ENCODE assay signal across 16 cellular contexts in genomic region chr6:81002126-81002525, GRCh38.
"Had no signal": no experiment of that assay in that cellular context is flagged by ENCODE, and none has a peak within 500 bp of the region (broad histone marks: within the 10 kb centered on the region; RNA-seq: fewer than 3 reads in every experiment).

No MANE protein-coding gene starts in this region.

- ATAC-seq: body of pancreas; lower lobe of right lung; stimulated activated naive B cell treated with anti-CD40 and anti-IgM and Interleukin-4, amounts not matched to agents 10 μg/mL and 1 μg/mL and 100 μg/mL, for 72 hours; T-helper 17 cell had no signal

- H3K4me3 Mint-ChIP-seq: activated naive CD8-positive, alpha-beta T cell; activated T-helper 1 cell treated with anti-CD3 and anti-CD28 coated beads, Interleukin-12 subunit alpha, Interleukin-12 subunit beta, Interleukin-2, Interleukin-4 antibody, amounts not matched to agents 30 ng/mL and 10 ng/mL and 1 ng/mL, durations not matched to agents 14 hours and 24 hours and 36 hours; central memory CD8-positive, alpha-beta T cell; nephron progenitor cell; stimulated activated naive B cell treated with anti-CD40 and anti-IgM and Interleukin-4, amounts not matched to agents 10 μg/mL and 1 μg/mL and 100 μg/mL, for 72 hours; T-helper 17 cell had no signal

- H3K36me3 ChIP-seq: lower lobe of right lung, thoracic aorta, upper lobe of left lung had no signal

- H3K27me3 Mint-ChIP-seq: activated naive CD8-positive, alpha-beta T cell; central memory CD8-positive, alpha-beta T cell; stimulated activated naive B cell treated with anti-CD40 and anti-IgM and Interleukin-4, amounts not matched to agents 10 μg/mL and 1 μg/mL and 100 μg/mL, for 72 hours; T-helper 17 cell had no signal

- H3K4me3 ChIP-seq: body of pancreas, coronary artery, lower lobe of right lung, thoracic aorta, upper lobe of left lung had no signal

- H3K27me3 ChIP-seq: body of pancreas, upper lobe of left lung had no signal

- H3K36me3 Mint-ChIP-seq: activated naive CD8-positive, alpha-beta T cell; stimulated activated naive B cell treated with anti-CD40 and anti-IgM and Interleukin-4, amounts not matched to agents 10 μg/mL and 1 μg/mL and 100 μg/mL, for 72 hours had no signal

- H3K4me1 ChIP-seq: body of pancreas, lower lobe of right lung, upper lobe of left lung had no signal

- H3K27ac Mint-ChIP-seq: activated naive CD8-positive, alpha-beta T cell; activated T-helper 1 cell treated with anti-CD3 and anti-CD28 coated beads, Interleukin-12 subunit alpha, Interleukin-12 subunit beta, Interleukin-2, Interleukin-4 antibody, amounts not matched to agents 30 ng/mL and 10 ng/mL and 1 ng/mL, durations not matched to agents 14 hours and 24 hours and 36 hours; nephron progenitor cell; stimulated activated naive B cell treated with anti-CD40 and anti-IgM and Interleukin-4, amounts not matched to agents 10 μg/mL and 1 μg/mL and 100 μg/mL, for 72 hours; T-helper 17 cell had no signal

- DNase-seq: activated CD4-positive, alpha-beta T cell treated with anti-CD3 and anti-CD28 coated beads, Interleukin-2, amount 50 U/mL, for 4 hours; amygdala; body of pancreas; hypothalamus; lower lobe of right lung; midbrain; nephron progenitor cell; retina; stimulated activated naive B cell treated with anti-CD40 and anti-IgM and Interleukin-4, amounts not matched to agents 10 μg/mL and 1 μg/mL and 100 μg/mL, for 72 hours; T-helper 17 cell; upper lobe of left lung had no signal

- H3K9me3 Mint-ChIP-seq: activated T-helper 1 cell treated with anti-CD3 and anti-CD28 coated beads, Interleukin-12 subunit alpha, Interleukin-12 subunit beta, Interleukin-2, Interleukin-4 antibody, amounts not matched to agents 30 ng/mL and 10 ng/mL and 1 ng/mL, durations not matched to agents 14 hours and 24 hours and 36 hours had no signal

- H3K9me3 ChIP-seq: body of pancreas, lower lobe of right lung, thoracic aorta, upper lobe of left lung had no signal

- H3K4me1 Mint-ChIP-seq: central memory CD8-positive, alpha-beta T cell; nephron progenitor cell; stimulated activated naive B cell treated with anti-CD40 and anti-IgM and Interleukin-4, amounts not matched to agents 10 μg/mL and 1 μg/mL and 100 μg/mL, for 72 hours; T-helper 17 cell had no signal

- H3K27ac ChIP-seq: body of pancreas, coronary artery, lower lobe of right lung, thoracic aorta, upper lobe of left lung had no signal
